ENCODE assay signal across 9 cellular contexts in the genomic region with DNA sequence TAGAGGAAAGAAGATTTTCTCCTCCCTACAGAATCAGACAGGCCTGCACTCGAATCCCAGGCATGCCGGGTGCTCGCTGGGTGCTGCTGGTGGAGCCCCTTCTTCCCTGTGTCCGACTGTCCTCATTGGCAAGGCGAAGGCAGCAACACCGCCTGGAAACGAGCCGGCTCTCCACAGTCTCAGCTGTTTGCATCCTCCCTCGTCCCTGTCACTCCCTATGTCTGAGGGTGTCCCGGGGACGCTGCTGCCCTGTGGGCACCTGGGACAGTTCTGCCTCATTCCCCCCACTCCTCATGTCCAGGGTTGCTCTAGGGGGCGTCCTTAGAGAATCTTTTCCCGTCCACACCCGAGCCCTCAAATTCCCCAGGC. TPM values are rescaled to one million over a fixed set of nuclear protein-coding genes. Genes with fewer than 3 reads are reported as not detected.
DNase-seq lines count a peak whose midpoint lies in the region; ATAC-seq and TF ChIP-seq lines count a peak whose summit lies in the region.
"Had no signal": no experiment of that assay in that cellular context is flagged by ENCODE, and none has a peak within 500 bp of the region (broad histone marks: within the 10 kb centered on the region; RNA-seq: fewer than 3 reads in every experiment).

No MANE protein-coding gene starts in this region.

- peaks cover 41% of the 10 kb centered on the region for H3K27me3 Mint-ChIP-seq in activated naive CD4-positive, alpha-beta T cell treated with anti-CD3 and anti-CD28 coated beads, Interleukin-2, amount 10 ng/mL, durations not matched to agents 7 days and 5 days
- H3K27me3 Mint-ChIP-seq in naive B cell = peaks cover 0 to 41% (median 40%) of the 10 kb centered on the region in 3 donors

- H3K27ac Mint-ChIP-seq in activated naive CD4-positive, alpha-beta T cell treated with anti-CD3 and anti-CD28 coated beads, Interleukin-2, amount 10 ng/mL, durations not matched to agents 7 days and 5 days = no peak overlapping the region
- peak overlapping the region in 1 of 6 donors; percentile 16 for H3K27ac Mint-ChIP-seq in naive B cell

- no peak for TF ChIP-seq CTCF in upper lobe of left lung (IDR thresholded peaks at IDR 0.05)

- DNase-seq in activated naive CD4-positive, alpha-beta T cell treated with anti-CD3 and anti-CD28 coated beads, Interleukin-2, amount 10 ng/mL, durations not matched to agents 7 days and 5 days = no peak
- no peak for DNase-seq in activated naive CD4-positive, alpha-beta T cell treated with anti-CD3 and anti-CD28 coated beads, Interleukin-2, amount 50 U/mL, for 16 hours
- DNase-seq in naive B cell (no peak), upper lobe of left lung (no peak), COLO829 (ENCODE audit: low spot score) (no peak)
- DNase-seq: NCI-H82 had no signal

- H3K36me3 ChIP-seq in endocrine pancreas (ENCODE audit: control insufficient read depth, insufficient read depth, low read length) = no peaks in the 10 kb centered on the region
- no peaks in the 10 kb centered on the region for H3K36me3 ChIP-seq in upper lobe of left lung

- H3K9me3 ChIP-seq in endocrine pancreas (ENCODE audit: control insufficient read depth, low read length) = no peaks in the 10 kb centered on the region
- H3K9me3 ChIP-seq in upper lobe of left lung = no peaks in the 10 kb centered on the region

- H3K27me3 ChIP-seq in endocrine pancreas (ENCODE audit: control insufficient read depth, insufficient read depth, low read length) (no peaks in the 10 kb centered on the region), upper lobe of left lung (no peaks in the 10 kb centered on the region)

- no peaks in the 10 kb centered on the region for H3K36me3 Mint-ChIP-seq in activated naive CD4-positive, alpha-beta T cell treated with anti-CD3 and anti-CD28 coated beads, Interleukin-2, amount 10 ng/mL, durations not matched to agents 7 days and 5 days
- H3K36me3 Mint-ChIP-seq in naive B cell = no peaks in the 10 kb centered on the region

- no peaks in the 10 kb centered on the region for H3K9me3 Mint-ChIP-seq in activated naive CD4-positive, alpha-beta T cell treated with anti-CD3 and anti-CD28 coated beads, Interleukin-2, amount 10 ng/mL, durations not matched to agents 7 days and 5 days
- H3K9me3 Mint-ChIP-seq in naive B cell = no peaks in the 10 kb centered on the region

- H3K4me1 ChIP-seq in endocrine pancreas (ENCODE audit: control insufficient read depth, insufficient read depth, low read length) (no peaks in the 10 kb centered on the region), upper lobe of left lung (peaks cover 8 to 14% (median 13%) of the 10 kb centered on the region in 4 donors)

- no peak for TF ChIP-seq EP300 in upper lobe of left lung (IDR thresholded peaks at IDR 0.05)

- H3K27ac ChIP-seq in upper lobe of left lung = peak overlapping the region in 2 of 4 donors; percentile 40 to 54

- peak overlapping the region; percentile 75 for H3K4me3 Mint-ChIP-seq in activated naive CD4-positive, alpha-beta T cell treated with anti-CD3 and anti-CD28 coated beads, Interleukin-2, amount 10 ng/mL, durations not matched to agents 7 days and 5 days
- H3K4me3 Mint-ChIP-seq in naive B cell = peak overlapping the region in 6 of 8 donors; percentile 13 to 89 (median 76)

- 49 to 59% methylated on average over 11 to 14 of the region's 14 CpGs for WGBS in upper lobe of left lung, 2 donors

- H3K4me3 ChIP-seq in endocrine pancreas (ENCODE audit: control insufficient read depth, insufficient read depth, low read length) (no peak overlapping the region), upper lobe of left lung (peak overlapping the region in 3 of 4 donors; percentile 33 to 46 (median 44))

- peak overlapping the region; percentile 24 for H3K9ac ChIP-seq in endocrine pancreas (ENCODE audit: control insufficient read depth, insufficient read depth, low read length)

- H3K4me1 Mint-ChIP-seq in activated naive CD4-positive, alpha-beta T cell treated with anti-CD3 and anti-CD28 coated beads, Interleukin-2, amount 10 ng/mL, durations not matched to agents 7 days and 5 days = peaks cover 15% of the 10 kb centered on the region
- H3K4me1 Mint-ChIP-seq in naive B cell = peaks cover 12 to 23% (median 21%) of the 10 kb centered on the region in 3 donors

- no peak for ATAC-seq in naive B cell (ENCODE audit: low read depth in 2 of 2)
- ATAC-seq in upper lobe of left lung (ENCODE audit: low FRiP score in 2 of 2) = peak in 1 of 2 donors; percentile 20
- no peak for ATAC-seq in GM18505 (IDR thresholded peaks at IDR 0.05; ENCODE audit: unreplicated experiment)
- no peak for ATAC-seq in GM19328 (IDR thresholded peaks at IDR 0.05; ENCODE audit: unreplicated experiment)

- no peak for TF ChIP-seq POLR2A in upper lobe of left lung (IDR thresholded peaks at IDR 0.05)
- TF ChIP-seq POLR2A in GM18505 (IDR thresholded peaks at IDR 0.05; ENCODE audit: borderline replicate concordance, extremely low read depth, insufficient read depth, insufficient read length) = no peak

- CTCF ChIA-PET in activated naive CD4-positive, alpha-beta T cell treated with anti-CD3 and anti-CD28 coated beads, Interleukin-2, amount 10 ng/mL, durations not matched to agents 7 days and 5 days (lab: Charles Lee) = interaction anchor here (0.6 to 2.1 kb wide), 6 partner anchors 15 to 1460 kb away, joined by 3 to 5 read pairs (median 3); no protein-coding TSS in a partner anchor

RNA-seq across cellular contexts. Expression of gene TMEM72, which starts 31.6 kb away (rescaled TPM):
- not detected for polyA plus RNA-seq in naive B cell (ENCODE audit: low read depth in 6 of 6)
- total RNA-seq in upper lobe of left lung = under 1 TPM in 1 of 6 donors, not detected in 5; 0.06 TPM
